13 cellular contexts compared by ENCODE assay signal in genomic region chr12:57272337-57273151, GRCh38. TPM values are rescaled to one million over a fixed set of nuclear protein-coding genes. Genes with fewer than 3 reads are reported as not detected.
A peak's percentile ranks its signal among the peaks of the same experiment; 100 is the strongest.
DNase-seq lines count a peak whose midpoint lies in the region; ATAC-seq, FAIRE-seq and TF ChIP-seq lines count a peak whose summit lies in the region.
"Had no signal": no experiment of that assay in that cellular context is flagged by ENCODE, and none has a peak within 500 bp of the region (broad histone marks: within the 10 kb centered on the region; RNA-seq: fewer than 3 reads in every experiment).

No MANE protein-coding gene starts in this region.

- TF ChIP-seq RAD21 in K562 (CRISPR knock-in tag; conservative IDR thresholded peaks at IDR 0.05 in 1 of 2, IDR thresholded peaks at IDR 0.05 in 1 of 2) = no peak

- peaks cover 0 to 10% of the 10 kb centered on the region in 2 donors for H3K4me1 ChIP-seq in right atrium auricular region
- H3K4me1 ChIP-seq in K562 (replicated peaks in 1 of 2; ENCODE audit: control insufficient read depth in 2 of 2, insufficient read depth in 2 of 2, low read length in 2 of 2) = peaks cover 5 to 11% of the 10 kb centered on the region in 2 experiments; a peak in 4 of 5 replicates
- H3K4me1 ChIP-seq in left lung = peaks cover 0 to 8% of the 10 kb centered on the region in 2 donors
- H3K4me1 ChIP-seq: tibial nerve had no signal

- peak; percentile 80 for FAIRE-seq in K562 (lab: Jason Lieb, UNC)

- TF ChIP-seq CTCF in right atrium auricular region (IDR thresholded peaks at IDR 0.05) = no peak
- no peak for TF ChIP-seq CTCF in K562 (IDR thresholded peaks at IDR 0.05 in 2 of 3, conservative IDR thresholded peaks at IDR 0.05 in 1 of 3; ENCODE audit: insufficient read depth in 2 of 3, low read depth in 1 of 3, low read length in 3 of 3)
- TF ChIP-seq CTCF in left lung (IDR thresholded peaks at IDR 0.05) = no peak

- POLR2A ChIA-PET in K562 (lab: Yijun Ruan, JAX) = interaction anchor here (0.6 to 1.2 kb wide), 2 partner anchors 10 to 286 kb away, joined by 3 to 4 read pairs; no protein-coding TSS in a partner anchor

- H3K4me2 ChIP-seq in K562 (ENCODE audit: insufficient read depth, low read length) = no peak overlapping the region

- H3K9me3 ChIP-seq in right atrium auricular region (no peaks in the 10 kb centered on the region), K562 (replicated peaks; ENCODE audit: control insufficient read depth, insufficient read depth, low read depth, low read length) (no peaks in the 10 kb centered on the region), left lung (no peaks in the 10 kb centered on the region)
- H3K9me3 ChIP-seq: adrenal gland, mucosa of descending colon, tibial nerve had no signal

- ATAC-seq in Right ventricle myocardium inferior (peak; percentile 76), K562 (peak; percentile 79), left lung (peak; percentile 30), HG02759 (IDR thresholded peaks at IDR 0.05; ENCODE audit: unreplicated experiment) (no peak), GM19467 (IDR thresholded peaks at IDR 0.05; ENCODE audit: unreplicated experiment) (no peak)
- ATAC-seq: mucosa of descending colon, sciatic nerve had no signal

- intact Hi-C loops in Right ventricle myocardium inferior (cut with DNase I) = no loop called here
- intact Hi-C loops in K562 (cut with micrococcal nuclease) = no loop called here
- intact Hi-C loops in left lung (cut with DNase I) = no loop called here

- no peaks in the 10 kb centered on the region for H3K9me1 ChIP-seq in K562 (ENCODE audit: control insufficient read depth, insufficient read depth, low read length)

- no peak overlapping the region for H2AFZ ChIP-seq in K562 (ENCODE audit: low read depth, low read length)

- no TSS peak for BruUV-seq in K562 (replicated peaks; lab: Mats Ljungman, UMichigan)

- CTCF ChIA-PET in K562 (lab: Yijun Ruan, JAX; ENCODE audit: low intra/inter-chr PET ratio) = interaction anchor here (0.5 kb wide), 1 partner anchor 1010 kb away, joined by 3 read pairs; no protein-coding TSS in a partner anchor

- TF ChIP-seq EP300 in K562 (IDR thresholded peaks at IDR 0.05; ENCODE audit: low read length) = peak; percentile 36; the same call in 1 of the 2 replicates

- no peaks in the 10 kb centered on the region for H4K20me1 ChIP-seq in K562 (replicated peaks; ENCODE audit: control insufficient read depth, insufficient read depth, low read length)

- WGBS in K562 (ENCODE audit: insufficient coverage, low coverage, missing lambda C conversion rate) = 29% methylated on average over 4 of the region's 7 CpGs

- H3K4me3 ChIP-seq in right atrium auricular region (no peak overlapping the region), K562 (no peak overlapping the region), left lung (no peak overlapping the region)
- H3K4me3 ChIP-seq: adrenal gland, mucosa of descending colon, tibial nerve had no signal

- no peaks in the 10 kb centered on the region for H3K79me2 ChIP-seq in K562 (ENCODE audit: control insufficient read depth, insufficient read depth, low read length)

- H3K27ac ChIP-seq in right atrium auricular region = no peak overlapping the region
- H3K27ac ChIP-seq in K562 (ENCODE audit: extremely low read depth, low read depth, low read length) = no peak overlapping the region
- H3K27ac ChIP-seq in left lung = no peak overlapping the region
- H3K27ac ChIP-seq: adrenal gland, tibial nerve had no signal

- TF ChIP-seq POLR2A in K562 (conservative IDR thresholded peaks at IDR 0.05) = no peak

- H3K9ac ChIP-seq in K562 (ENCODE audit: insufficient read depth in 1 of 2, low read depth in 2 of 2, low read length in 2 of 2) = peak overlapping the region in 1 of 2 experiments; percentile 77; a peak in 2 of 4 replicates

- H3K27me3 ChIP-seq in right atrium auricular region (no peaks in the 10 kb centered on the region), K562 (ENCODE audit: control insufficient read depth in 2 of 2, insufficient read depth in 2 of 2, low read length in 2 of 2) (no peaks in the 10 kb centered on the region), left lung (no peaks in the 10 kb centered on the region)
- H3K27me3 ChIP-seq: adrenal gland, tibial nerve had no signal

- H3K36me3 ChIP-seq in right atrium auricular region (peaks cover 30% of the 10 kb centered on the region), K562 (ENCODE audit: control insufficient read depth, insufficient read depth, low read length) (peaks cover 32% of the 10 kb centered on the region; the same call in 2 of the 3 replicates), left lung (peaks cover 0 to 79% of the 10 kb centered on the region in 2 donors)

- in situ Hi-C loops in K562 (cut with MboI) = no loop called here

- DNase-seq in Right ventricle myocardium inferior (ENCODE audit: missing footprints) = no peak
- DNase-seq in right atrium auricular region (ENCODE audit: low spot score) = no peak
- DNase-seq in K562 (ENCODE audit: extremely low read depth in 1 of 4, low spot score in 3 of 4) = peak in 2 of 4 experiments; percentile 37 to 61
- no peak for DNase-seq in left lung
- DNase-seq in activated CD8-positive, alpha-beta memory T cell treated with anti-CD3 and anti-CD28 coated beads, Interleukin-2, amount 50 U/mL, for 48 hours = no peak
- DNase-seq in GM19240 (ENCODE audit: insufficient read length, low spot score) = no peak
- DNase-seq: mucosa of descending colon, NCI-H1105 had no signal

RNA-seq across cellular contexts. Expression of gene STAC3, which starts 21.6 kb away (rescaled TPM):
- 1.2 TPM for total RNA-seq in Right ventricle myocardium inferior
- under 1 TPM; 0.48 to 0.59 TPM for total RNA-seq in right atrium auricular region
- 7.4 and 7.7 TPM in 2 replicates for total RNA-seq in K562 (2011; cell fraction: chromatin; rRNA removed; ENCODE audit: low replicate concordance)
- total RNA-seq in K562 (2011; cell fraction: nucleolus; rRNA removed) = 3.8 and 5.3 TPM in 2 replicates
- 4.4 and 6.1 TPM in 2 replicates for total RNA-seq in K562 (2011; cell fraction: nucleoplasm; rRNA removed)
- total RNA-seq in K562 (2014; rRNA removed) = 2.3 and 2.7 TPM in 2 replicates
- 2.4 and 2.7 TPM in 2 replicates for total RNA-seq in K562 (2014; rRNA removed; fragmentation: Illumina TruSeq; extraction: Trizol)
- 3.3 and 3.5 TPM in 2 replicates for total RNA-seq in K562 (2015; rRNA removed; fragmentation: Illumina TruSeq; extraction: Trizol)
- total RNA-seq in K562 (2021) = 3.5 and 4.6 TPM in 2 replicates
- 4.0 and 5.6 TPM in 2 replicates for polyA plus RNA-seq in K562 (2011; rRNA removed)
- 1.9 and 3.3 TPM in 2 replicates for polyA plus RNA-seq in K562 (2011; cell fraction: cytosol; rRNA removed)
- 6.3 and 11.3 TPM in 2 replicates for polyA plus RNA-seq in K562 (2011; cell fraction: nucleus; rRNA removed)
- 7.5 and 8.5 TPM in 2 replicates for polyA plus RNA-seq in K562 (2012)
- 6.2 and 7.3 TPM in 2 replicates for polyA plus RNA-seq in K562 (2014; fragmentation: Illumina TruSeq; extraction: Trizol)
- polyA plus RNA-seq in K562 (2014; fragmentation: Nextera tagmentation; extraction: Ambion mirVana) = under 1 TPM; 0.45 to 0.46 TPM
- polyA plus RNA-seq in K562 (2014; rRNA removed) = 4.8 and 6.4 TPM in 2 replicates
- polyA minus RNA-seq in K562 (2011; rRNA and poly(A)+ RNA removed) = 3.2 TPM in 2 replicates
- 1.0 and 1.5 TPM in 2 replicates for polyA minus RNA-seq in K562 (2011; cell fraction: cytosol; rRNA and poly(A)+ RNA removed)
- polyA minus RNA-seq in K562 (2011; cell fraction: nucleus; rRNA and poly(A)+ RNA removed) = 1.3 and 3.9 TPM in 2 replicates
- total RNA-seq in left lung = 1 to 10 TPM; 3.4 to 5.0 TPM

RNA-seq across cellular contexts. Expression of gene SHMT2, which starts 43.0 kb away (rescaled TPM):
- total RNA-seq in Right ventricle myocardium inferior (32.8 TPM), right atrium auricular region (10 to 100 TPM; 16.6 to 33.0 TPM), K562 (2014; rRNA removed) (194 and 217 TPM in 2 replicates), K562 (2014; rRNA removed; fragmentation: Illumina TruSeq; extraction: Trizol) (76.9 and 92.0 TPM in 2 replicates), K562 (2015; rRNA removed; fragmentation: Illumina TruSeq; extraction: Trizol) (115 and 119 TPM in 2 replicates), K562 (2021) (227 and 243 TPM in 2 replicates), left lung (100 to 1,000 TPM in 1 of 2 donors, 10 to 100 TPM in 1; 64.7 to 116 TPM)
- total RNA-seq in K562 (2011; cell fraction: chromatin; rRNA removed; ENCODE audit: low replicate concordance) = 95.6 and 251 TPM in 2 replicates
- 199 and 247 TPM in 2 replicates for total RNA-seq in K562 (2011; cell fraction: nucleolus; rRNA removed)
- 115 and 136 TPM in 2 replicates for total RNA-seq in K562 (2011; cell fraction: nucleoplasm; rRNA removed)
- polyA plus RNA-seq in K562 (2011; rRNA removed) (84.6 and 226 TPM in 2 replicates), K562 (2014; fragmentation: Illumina TruSeq; extraction: Trizol) (319 and 377 TPM in 2 replicates), K562 (2014; fragmentation: Nextera tagmentation; extraction: Ambion mirVana) (10 to 100 TPM; 46.1 to 81.5 TPM), K562 (2014; rRNA removed) (154 and 158 TPM in 2 replicates)
- polyA plus RNA-seq in K562 (2011; cell fraction: cytosol; rRNA removed) = 268 and 390 TPM in 2 replicates
- 341 and 344 TPM in 2 replicates for polyA plus RNA-seq in K562 (2011; cell fraction: nucleus; rRNA removed)
- 190 and 549 TPM in 2 replicates for polyA plus RNA-seq in K562 (2012)
- 95.0 and 99.1 TPM in 2 replicates for polyA minus RNA-seq in K562 (2011; rRNA and poly(A)+ RNA removed)
- 155 and 228 TPM in 2 replicates for polyA minus RNA-seq in K562 (2011; cell fraction: cytosol; rRNA and poly(A)+ RNA removed)
- 97.1 and 133 TPM in 2 replicates for polyA minus RNA-seq in K562 (2011; cell fraction: nucleus; rRNA and poly(A)+ RNA removed)

RNA-seq across cellular contexts. Expression of gene NXPH4, which starts 56.0 kb away (rescaled TPM):
- total RNA-seq in Right ventricle myocardium inferior (0.60 TPM), right atrium auricular region (1 to 10 TPM in 1 of 2 donors, under 1 TPM in 1; 0.28 to 1.1 TPM), K562 (2014; rRNA removed) (1.0 and 1.4 TPM in 2 replicates), K562 (2014; rRNA removed; fragmentation: Illumina TruSeq; extraction: Trizol) (0.22 TPM in 1 of 2 replicates, not detected in the other), K562 (2015; rRNA removed; fragmentation: Illumina TruSeq; extraction: Trizol) (0.19 TPM in 1 of 2 replicates, not detected in the other), K562 (2021) (2.2 and 2.7 TPM in 2 replicates), left lung (1 to 10 TPM in 1 of 2 donors, under 1 TPM in 1; 0.93 to 1.0 TPM)
- 1.7 and 4.4 TPM in 2 replicates for total RNA-seq in K562 (2011; cell fraction: chromatin; rRNA removed; ENCODE audit: low replicate concordance)
- total RNA-seq in K562 (2011; cell fraction: nucleolus; rRNA removed) = 4.7 and 5.7 TPM in 2 replicates
- 5.1 and 6.6 TPM in 2 replicates for total RNA-seq in K562 (2011; cell fraction: nucleoplasm; rRNA removed)
- polyA plus RNA-seq in K562 (2011; rRNA removed) (0.49 and 1.7 TPM in 2 replicates), K562 (2014; fragmentation: Illumina TruSeq; extraction: Trizol) (1.1 and 1.9 TPM in 2 replicates), K562 (2014; fragmentation: Nextera tagmentation; extraction: Ambion mirVana) (not detected), K562 (2014; rRNA removed) (1.1 and 1.3 TPM in 2 replicates)
- 0.59 and 0.91 TPM in 2 replicates for polyA plus RNA-seq in K562 (2011; cell fraction: cytosol; rRNA removed)
- polyA plus RNA-seq in K562 (2011; cell fraction: nucleus; rRNA removed) = 2.4 and 3.4 TPM in 2 replicates
- 2.7 and 7.2 TPM in 2 replicates for polyA plus RNA-seq in K562 (2012)
- 0.30 TPM in 1 of 2 replicates, not detected in the other for polyA minus RNA-seq in K562 (2011; rRNA and poly(A)+ RNA removed)
- 3.2 and 4.1 TPM in 2 replicates for polyA minus RNA-seq in K562 (2011; cell fraction: cytosol; rRNA and poly(A)+ RNA removed)
- 0.67 and 1.00 TPM in 2 replicates for polyA minus RNA-seq in K562 (2011; cell fraction: nucleus; rRNA and poly(A)+ RNA removed)

Comparison
In these comparisons a context has a peak if more than half of its experiments do, and no peak if none do; other contexts are left out.
1. ATAC-seq: peak in Right ventricle myocardium inferior (single experiment), K562 (single experiment) and left lung (single experiment); none in HG02759 (single experiment) and GM19467 (single experiment).